Comparison of ENCODE assay signal across 26 cellular contexts in genomic region chr10:131653550-131654470, GRCh38.
DNase-seq lines count a peak whose midpoint lies in the region; ATAC-seq and TF ChIP-seq lines count a peak whose summit lies in the region.
"Had no signal": no experiment of that assay in that cellular context is flagged by ENCODE, and none has a peak within 500 bp of the region (broad histone marks: within the 10 kb centered on the region; RNA-seq: fewer than 3 reads in every experiment).

No MANE protein-coding gene starts in this region.

- no peak for TF ChIP-seq CTCF in glutamatergic neuron (IDR thresholded peaks at IDR 0.05; ENCODE audit: partially characterized antibody, unreplicated experiment)
- TF ChIP-seq CTCF in nephron (IDR thresholded peaks at IDR 0.05; ENCODE audit: unreplicated experiment in 3 of 3), result no peak
- no peak for TF ChIP-seq CTCF in upper lobe of right lung (IDR thresholded peaks at IDR 0.05)

- peaks cover 17% of the 10 kb centered on the region for H3K27me3 Mint-ChIP-seq in activated naive CD8-positive, alpha-beta T cell treated with anti-CD3 and anti-CD28 coated beads, Interleukin-2, amount 50 U/mL, for 24 hours
- peaks cover 36% of the 10 kb centered on the region for H3K27me3 Mint-ChIP-seq in activated naive CD8-positive, alpha-beta T cell treated with anti-CD3 and anti-CD28 coated beads for 36 hours
- peaks cover 6% of the 10 kb centered on the region for H3K27me3 Mint-ChIP-seq in glutamatergic neuron (ENCODE audit: unreplicated experiment)
- peaks cover 46% of the 10 kb centered on the region for H3K27me3 Mint-ChIP-seq in nephron (ENCODE audit: low read depth)
- H3K27me3 Mint-ChIP-seq in activated T-cell treated with anti-CD3 and anti-CD28 coated beads, Interleukin-2, amount 50 U/mL, for 4 hours (ENCODE audit: low read depth), result peaks cover 27% of the 10 kb centered on the region
- peaks cover 10% of the 10 kb centered on the region for H3K27me3 Mint-ChIP-seq in activated CD4-positive, alpha-beta memory T cell treated with anti-CD3 and anti-CD28 coated beads for 36 hours

- ATAC-seq in activated naive CD8-positive, alpha-beta T cell treated with anti-CD3 and anti-CD28 coated beads, Interleukin-2, amount 50 U/mL, for 24 hours, result peak; percentile 7
- no peak for ATAC-seq in upper lobe of right lung
- no peak for ATAC-seq in activated T-cell treated with anti-CD3 and anti-CD28 coated beads, Interleukin-2, amount 50 U/mL, for 4 hours
- ATAC-seq: activated naive CD4-positive, alpha-beta T cell treated with anti-CD3 and anti-CD28 coated beads, Interleukin-2, amount 50 U/mL, for 72 hours; activated T-helper 17 cell treated with anti-CD3 and anti-CD28 coated beads, Interleukin-2, amount 50 U/mL, for 72 hours; mucosa of descending colon; psoas muscle; stimulated activated naive CD8-positive, alpha-beta T cell treated with anti-CD3 and anti-CD28 coated beads, Interleukin-15, Interleukin-2, amounts not matched to agents 100 U/mL and 50 U/mL, for 24 hours had no signal

- no peaks in the 10 kb centered on the region for H3K9me3 ChIP-seq in upper lobe of right lung
- H3K9me3 ChIP-seq: ascending aorta, lower lobe of right lung, mucosa of descending colon, neutrophil, psoas muscle had no signal

- H3K4me3 ChIP-seq in upper lobe of right lung, result no peak overlapping the region
- H3K4me3 ChIP-seq: ascending aorta, dorsolateral prefrontal cortex, lower lobe of right lung, mucosa of descending colon, psoas muscle had no signal

- intact Hi-C loops in upper lobe of right lung (cut with DNase I), result no loop called here
- intact Hi-C loops in activated CD4-positive, alpha-beta memory T cell treated with anti-CD3 and anti-CD28 coated beads for 36 hours (cut with micrococcal nuclease), result no loop called here

- no peak overlapping the region for H3K27ac Mint-ChIP-seq in activated naive CD8-positive, alpha-beta T cell treated with anti-CD3 and anti-CD28 coated beads, Interleukin-2, amount 50 U/mL, for 24 hours
- no peak overlapping the region for H3K27ac Mint-ChIP-seq in activated naive CD8-positive, alpha-beta T cell treated with anti-CD3 and anti-CD28 coated beads for 36 hours
- H3K27ac Mint-ChIP-seq in glutamatergic neuron (ENCODE audit: unreplicated experiment) (peak overlapping the region; percentile 15), nephron (peak overlapping the region in 1 of 3 experiments; percentile 26)
- no peak overlapping the region for H3K27ac Mint-ChIP-seq in activated CD4-positive, alpha-beta memory T cell treated with anti-CD3 and anti-CD28 coated beads for 36 hours
- H3K27ac Mint-ChIP-seq: activated naive CD4-positive, alpha-beta T cell treated with anti-CD3 and anti-CD28 coated beads, Interleukin-2, amount 50 U/mL, for 72 hours; activated T-helper 17 cell treated with anti-CD3 and anti-CD28 coated beads, Interleukin-2, amount 50 U/mL, for 72 hours; CD4-positive, alpha-beta memory T cell; IgD-negative memory B cell had no signal

- no peak for DNase-seq in activated naive CD8-positive, alpha-beta T cell treated with anti-CD3 and anti-CD28 coated beads, Interleukin-2, amount 50 U/mL, for 24 hours
- no peak for DNase-seq in activated naive CD8-positive, alpha-beta T cell treated with anti-CD3 and anti-CD28 coated beads for 36 hours
- no peak for DNase-seq in glutamatergic neuron
- peak; percentile 59 for DNase-seq in upper lobe of right lung
- DNase-seq in activated T-cell treated with anti-CD3 and anti-CD28 coated beads, Interleukin-2, amount 50 U/mL, for 4 hours, result no peak
- DNase-seq in activated CD4-positive, alpha-beta memory T cell treated with anti-CD3 and anti-CD28 coated beads for 36 hours, result no peak
- no peak for DNase-seq in activated naive CD4-positive, alpha-beta T cell (lab: John Stamatoyannopoulos, UW)
- DNase-seq: activated CD4-positive, alpha-beta T cell treated with anti-CD3 and anti-CD28 coated beads, Interleukin-2, amount 50 U/mL, for 1 hour; CD4-positive, alpha-beta memory T cell; dorsolateral prefrontal cortex; lower lobe of right lung; NCI-H1048; NCI-H187 treated with DMSO at 0.1 percent for 48 hours; NCI-H526; psoas muscle; SHP77 treated with DMSO at 0.1 percent for 48 hours; stimulated activated naive CD8-positive, alpha-beta T cell treated with anti-CD3 and anti-CD28 coated beads, Interleukin-15, Interleukin-2, amounts not matched to agents 100 U/mL and 50 U/mL, for 24 hours; T-helper 9 cell had no signal

- POLR2A ChIA-PET in activated CD4-positive, alpha-beta memory T cell treated with anti-CD3 and anti-CD28 coated beads for 36 hours (lab: Charles Lee), result no interaction called here

- CTCF ChIA-PET in activated CD4-positive, alpha-beta memory T cell treated with anti-CD3 and anti-CD28 coated beads for 36 hours (lab: Charles Lee), result no interaction called here

- no peaks in the 10 kb centered on the region for H3K36me3 Mint-ChIP-seq in activated naive CD8-positive, alpha-beta T cell treated with anti-CD3 and anti-CD28 coated beads, Interleukin-2, amount 50 U/mL, for 24 hours (ENCODE audit: low read depth)
- H3K36me3 Mint-ChIP-seq in activated naive CD8-positive, alpha-beta T cell treated with anti-CD3 and anti-CD28 coated beads for 36 hours, result no peaks in the 10 kb centered on the region
- H3K36me3 Mint-ChIP-seq in glutamatergic neuron (ENCODE audit: unreplicated experiment) (no peaks in the 10 kb centered on the region), nephron (ENCODE audit: low read depth) (no peaks in the 10 kb centered on the region)
- H3K36me3 Mint-ChIP-seq in activated T-cell treated with anti-CD3 and anti-CD28 coated beads, Interleukin-2, amount 50 U/mL, for 4 hours (ENCODE audit: insufficient read depth), result no peaks in the 10 kb centered on the region
- H3K36me3 Mint-ChIP-seq in activated CD4-positive, alpha-beta memory T cell treated with anti-CD3 and anti-CD28 coated beads for 36 hours, result no peaks in the 10 kb centered on the region
- H3K36me3 Mint-ChIP-seq: activated naive CD4-positive, alpha-beta T cell treated with anti-CD3 and anti-CD28 coated beads, Interleukin-2, amount 50 U/mL, for 72 hours; CD4-positive, alpha-beta memory T cell; IgD-negative memory B cell had no signal

- H3K27ac ChIP-seq in upper lobe of right lung, result no peak overlapping the region
- H3K27ac ChIP-seq: ascending aorta, dorsolateral prefrontal cortex, lower lobe of right lung, neutrophil, psoas muscle, VCaP had no signal

- H3K4me3 Mint-ChIP-seq in activated naive CD8-positive, alpha-beta T cell treated with anti-CD3 and anti-CD28 coated beads, Interleukin-2, amount 50 U/mL, for 24 hours, result no peak overlapping the region
- no peak overlapping the region for H3K4me3 Mint-ChIP-seq in activated naive CD8-positive, alpha-beta T cell treated with anti-CD3 and anti-CD28 coated beads for 36 hours
- H3K4me3 Mint-ChIP-seq in glutamatergic neuron (ENCODE audit: unreplicated experiment), result no peak overlapping the region
- peak overlapping the region in 2 of 3 experiments; percentile 2 to 5 for H3K4me3 Mint-ChIP-seq in nephron
- H3K4me3 Mint-ChIP-seq in activated T-cell treated with anti-CD3 and anti-CD28 coated beads, Interleukin-2, amount 50 U/mL, for 4 hours, result no peak overlapping the region
- no peak overlapping the region for H3K4me3 Mint-ChIP-seq in activated CD4-positive, alpha-beta memory T cell treated with anti-CD3 and anti-CD28 coated beads for 36 hours
- H3K4me3 Mint-ChIP-seq: activated T-helper 17 cell treated with anti-CD3 and anti-CD28 coated beads, Interleukin-2, amount 50 U/mL, for 72 hours; CD4-positive, alpha-beta memory T cell; IgD-negative memory B cell had no signal

- H3K27me3 ChIP-seq in upper lobe of right lung, result peaks cover 13% of the 10 kb centered on the region
- H3K27me3 ChIP-seq: ascending aorta had no signal

- H3K36me3 ChIP-seq in upper lobe of right lung, result no peaks in the 10 kb centered on the region
- H3K36me3 ChIP-seq: ascending aorta, lower lobe of right lung, neutrophil had no signal

- peaks cover 1% of the 10 kb centered on the region for H3K4me1 Mint-ChIP-seq in activated naive CD8-positive, alpha-beta T cell treated with anti-CD3 and anti-CD28 coated beads, Interleukin-2, amount 50 U/mL, for 24 hours
- peaks cover 7% of the 10 kb centered on the region for H3K4me1 Mint-ChIP-seq in activated naive CD8-positive, alpha-beta T cell treated with anti-CD3 and anti-CD28 coated beads for 36 hours
- H3K4me1 Mint-ChIP-seq in glutamatergic neuron (ENCODE audit: low read depth, unreplicated experiment) (peaks cover 11% of the 10 kb centered on the region), nephron (peaks cover 33% of the 10 kb centered on the region)
- H3K4me1 Mint-ChIP-seq in activated T-cell treated with anti-CD3 and anti-CD28 coated beads, Interleukin-2, amount 50 U/mL, for 4 hours (ENCODE audit: low read depth), result no peaks in the 10 kb centered on the region
- H3K4me1 Mint-ChIP-seq in activated CD4-positive, alpha-beta memory T cell treated with anti-CD3 and anti-CD28 coated beads for 36 hours (ENCODE audit: low read depth), result peaks cover 2% of the 10 kb centered on the region
- H3K4me1 Mint-ChIP-seq: activated T-helper 17 cell treated with anti-CD3 and anti-CD28 coated beads, Interleukin-2, amount 50 U/mL, for 72 hours; IgD-negative memory B cell had no signal

- no peaks in the 10 kb centered on the region for H3K9me3 Mint-ChIP-seq in activated naive CD8-positive, alpha-beta T cell treated with anti-CD3 and anti-CD28 coated beads, Interleukin-2, amount 50 U/mL, for 24 hours
- no peaks in the 10 kb centered on the region for H3K9me3 Mint-ChIP-seq in activated naive CD8-positive, alpha-beta T cell treated with anti-CD3 and anti-CD28 coated beads for 36 hours
- H3K9me3 Mint-ChIP-seq in glutamatergic neuron (ENCODE audit: unreplicated experiment), result peaks cover 4% of the 10 kb centered on the region
- no peaks in the 10 kb centered on the region for H3K9me3 Mint-ChIP-seq in nephron
- H3K9me3 Mint-ChIP-seq in activated T-cell treated with anti-CD3 and anti-CD28 coated beads, Interleukin-2, amount 50 U/mL, for 4 hours, result no peaks in the 10 kb centered on the region
- H3K9me3 Mint-ChIP-seq in activated CD4-positive, alpha-beta memory T cell treated with anti-CD3 and anti-CD28 coated beads for 36 hours, result no peaks in the 10 kb centered on the region
- H3K9me3 Mint-ChIP-seq: activated naive CD4-positive, alpha-beta T cell treated with anti-CD3 and anti-CD28 coated beads, Interleukin-2, amount 50 U/mL, for 72 hours; activated T-helper 17 cell treated with anti-CD3 and anti-CD28 coated beads, Interleukin-2, amount 50 U/mL, for 72 hours had no signal

- no peaks in the 10 kb centered on the region for H3K4me1 ChIP-seq in upper lobe of right lung
- H3K4me1 ChIP-seq: ascending aorta, lower lobe of right lung, psoas muscle had no signal

Comparison
In these comparisons a context has a peak if more than half of its experiments do, and no peak if none do; other contexts are left out.
1. H3K4me3 Mint-ChIP-seq: peak in nephron (2 of 3); none in activated naive CD8-positive, alpha-beta T cell treated with anti-CD3 and anti-CD28 coated beads, Interleukin-2, amount 50 U/mL, for 24 hours (single experiment), activated naive CD8-positive, alpha-beta T cell treated with anti-CD3 and anti-CD28 coated beads for 36 hours (single experiment), glutamatergic neuron (single experiment), activated T-cell treated with anti-CD3 and anti-CD28 coated beads, Interleukin-2, amount 50 U/mL, for 4 hours (single experiment) and activated CD4-positive, alpha-beta memory T cell treated with anti-CD3 and anti-CD28 coated beads for 36 hours (single experiment).